In the genomic region with DNA sequence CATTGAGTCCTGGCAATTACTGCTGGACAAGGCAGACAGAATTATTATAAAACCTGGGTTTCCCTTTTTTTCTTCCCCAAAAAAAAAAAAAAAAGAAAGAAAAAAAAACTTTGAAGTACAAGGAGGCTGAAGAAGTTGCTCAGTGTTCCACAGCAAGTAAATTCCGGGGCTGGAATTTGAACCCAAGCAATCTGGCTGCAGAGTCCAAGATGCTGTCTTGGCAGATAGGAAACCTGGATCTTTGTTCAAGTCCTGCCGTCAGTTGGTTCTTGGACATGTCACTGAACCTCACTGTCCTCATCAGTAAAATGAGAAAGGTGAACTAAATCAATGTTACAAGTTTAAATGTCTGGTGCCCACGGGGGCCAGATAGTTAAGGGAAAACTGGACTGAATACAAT, we compare ENCODE assay signal across 13 cellular contexts. TPM values are rescaled to one million over a fixed set of nuclear protein-coding genes. Genes with fewer than 3 reads are reported as not detected.
A peak's percentile ranks its signal among the peaks of the same experiment; 100 is the strongest.
DNase-seq lines count a peak whose midpoint lies in the region; ATAC-seq and TF ChIP-seq lines count a peak whose summit lies in the region.
"Had no signal": no experiment of that assay in that cellular context is flagged by ENCODE, and none has a peak within 500 bp of the region (broad histone marks: within the 10 kb centered on the region; RNA-seq: fewer than 3 reads in every experiment).

No MANE protein-coding gene starts in this region.

- H3K36me3 ChIP-seq in vagina: no peaks in the 10 kb centered on the region

- no peaks in the 10 kb centered on the region for H3K9me3 ChIP-seq in vagina

- H3K4me3 ChIP-seq in vagina: no peak overlapping the region

- H3K4me3 Mint-ChIP-seq in activated naive CD4-positive, alpha-beta T cell treated with anti-CD3 and anti-CD28 coated beads, Interleukin-2, amount 10 ng/mL, durations not matched to agents 7 days and 5 days: no peak overlapping the region
- peak overlapping the region in 5 of 8 donors; percentile 23 to 87 (median 61) for H3K4me3 Mint-ChIP-seq in naive B cell
- H3K4me3 Mint-ChIP-seq: neural crest cell had no signal

- CTCF ChIA-PET in activated naive CD4-positive, alpha-beta T cell treated with anti-CD3 and anti-CD28 coated beads, Interleukin-2, amount 10 ng/mL, durations not matched to agents 7 days and 5 days (lab: Charles Lee): interaction anchor here (1.2 kb wide), 1 partner anchor 22 kb away, joined by 3 read pairs; no protein-coding TSS in a partner anchor

- no peaks in the 10 kb centered on the region for H3K9me3 Mint-ChIP-seq in activated naive CD4-positive, alpha-beta T cell treated with anti-CD3 and anti-CD28 coated beads, Interleukin-2, amount 10 ng/mL, durations not matched to agents 7 days and 5 days
- no peaks in the 10 kb centered on the region for H3K9me3 Mint-ChIP-seq in activated naive CD4-positive, alpha-beta T cell treated with anti-CD3 and anti-CD28 coated beads, Interleukin-2, amount 50 U/mL, for 72 hours
- H3K9me3 Mint-ChIP-seq in naive B cell: peaks cover 0 to 4% (median 0%) of the 10 kb centered on the region in 7 donors

- peak overlapping the region; percentile 79 for H3K27ac ChIP-seq in vagina

- intact Hi-C loops in vagina (cut with DNase I): no loop called here

- peaks cover 56% of the 10 kb centered on the region for H3K4me1 ChIP-seq in vagina

- H3K27me3 Mint-ChIP-seq in activated naive CD4-positive, alpha-beta T cell treated with anti-CD3 and anti-CD28 coated beads, Interleukin-2, amount 10 ng/mL, durations not matched to agents 7 days and 5 days: no peaks in the 10 kb centered on the region
- H3K27me3 Mint-ChIP-seq in naive B cell: no peaks in the 10 kb centered on the region

- H3K36me3 Mint-ChIP-seq in activated naive CD4-positive, alpha-beta T cell treated with anti-CD3 and anti-CD28 coated beads, Interleukin-2, amount 10 ng/mL, durations not matched to agents 7 days and 5 days: peaks cover 76% of the 10 kb centered on the region
- peaks cover 14 to 56% of the 10 kb centered on the region in 2 donors for H3K36me3 Mint-ChIP-seq in activated naive CD4-positive, alpha-beta T cell treated with anti-CD3 and anti-CD28 coated beads, Interleukin-2, amount 50 U/mL, for 72 hours
- peaks cover 15 to 44% of the 10 kb centered on the region in 2 donors for H3K36me3 Mint-ChIP-seq in naive B cell

- no peak for ATAC-seq in activated naive CD4-positive, alpha-beta T cell treated with anti-CD3 and anti-CD28 coated beads, Interleukin-2, amount 50 U/mL, for 72 hours
- ATAC-seq in naive B cell (ENCODE audit: low read depth in 2 of 2) (no peak), GM19328 (IDR thresholded peaks at IDR 0.05; ENCODE audit: unreplicated experiment) (no peak), HG03571 (IDR thresholded peaks at IDR 0.05; ENCODE audit: unreplicated experiment) (no peak)

- H3K4me1 Mint-ChIP-seq in activated naive CD4-positive, alpha-beta T cell treated with anti-CD3 and anti-CD28 coated beads, Interleukin-2, amount 10 ng/mL, durations not matched to agents 7 days and 5 days: peaks cover 86% of the 10 kb centered on the region
- peaks cover 55 to 87% (median 77%) of the 10 kb centered on the region in 3 donors for H3K4me1 Mint-ChIP-seq in naive B cell

- DNase-seq in activated naive CD4-positive, alpha-beta T cell treated with anti-CD3 and anti-CD28 coated beads, Interleukin-2, amount 10 ng/mL, durations not matched to agents 7 days and 5 days: no peak
- no peak for DNase-seq in activated naive CD4-positive, alpha-beta T cell (lab: John Stamatoyannopoulos, UW)
- no peak for DNase-seq in activated naive CD4-positive, alpha-beta T cell treated with anti-CD3 and anti-CD28 coated beads, Interleukin-2, amount 50 U/mL, for 72 hours (ENCODE audit: low spot score in 2 of 2)
- DNase-seq in naive B cell: no peak
- DNase-seq in vagina (ENCODE audit: extremely low spot score in 2 of 2): no peak
- DNase-seq in NCI-H524 treated with DMSO at 0.1 percent for 48 hours (lab: John Stamatoyannopoulos, UW): no peak
- DNase-seq: AML-193, islet precursor cell, NCI-H1105, SHP77 treated with DMSO at 0.1 percent for 48 hours had no signal

- H3K27me3 ChIP-seq in vagina: no peaks in the 10 kb centered on the region

- TF ChIP-seq CTCF in vagina (IDR thresholded peaks at IDR 0.05): no peak

- no peak for TF ChIP-seq POLR2A in vagina (IDR thresholded peaks at IDR 0.05)

- H3K27ac Mint-ChIP-seq in activated naive CD4-positive, alpha-beta T cell treated with anti-CD3 and anti-CD28 coated beads, Interleukin-2, amount 10 ng/mL, durations not matched to agents 7 days and 5 days: peak overlapping the region; percentile 76
- peak overlapping the region; percentile 92 to 94 for H3K27ac Mint-ChIP-seq in activated naive CD4-positive, alpha-beta T cell treated with anti-CD3 and anti-CD28 coated beads, Interleukin-2, amount 50 U/mL, for 72 hours
- H3K27ac Mint-ChIP-seq in naive B cell: peak overlapping the region; percentile 75 to 98 (median 92)

RNA-seq across cellular contexts. Expression of a gene that starts 35.3 kb away (rescaled TPM):
- total RNA-seq in activated naive CD4-positive, alpha-beta T cell treated with anti-CD3 and anti-CD28 coated beads, Interleukin-2, amount 50 U/mL, for 72 hours: 10 to 100 TPM; 52.1 to 95.4 TPM
- 100 to 1,000 TPM in 5 of 6 donors, 10 to 100 TPM in 1; 68.6 to 165 (median 122) TPM for polyA plus RNA-seq in naive B cell (ENCODE audit: low read depth in 6 of 6)
- total RNA-seq in vagina: 75.9 TPM
